Comparison of ENCODE assay signal across 1 cellular context in the genomic region with DNA sequence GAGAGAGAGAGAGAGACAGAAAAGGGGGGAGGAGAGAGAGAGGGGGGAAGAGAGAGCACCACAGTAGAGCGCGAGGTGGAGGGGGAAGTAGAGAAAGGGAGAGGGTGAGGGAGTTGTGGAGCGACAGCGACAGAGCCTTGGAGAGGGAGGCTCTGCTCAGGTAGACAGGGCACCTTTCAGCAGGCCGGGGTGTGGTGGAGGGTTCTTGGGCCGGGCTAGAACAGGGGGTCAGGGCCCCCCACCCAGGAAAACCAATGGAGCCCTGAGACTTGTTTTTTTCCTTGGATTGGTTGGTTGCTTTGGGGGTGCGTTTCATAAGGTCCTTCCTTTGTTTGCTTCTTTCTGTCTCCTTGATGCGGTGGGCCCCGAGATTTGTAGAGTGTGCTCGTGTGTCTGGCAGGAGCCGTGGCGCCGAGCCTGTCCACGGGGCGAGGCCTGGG.
A peak's percentile ranks its signal among the peaks of the same experiment; 100 is the strongest.
TF ChIP-seq lines count a peak whose summit lies in the region.

No MANE protein-coding gene starts in this region.

TF ChIP-seq in H1, 55 proteins besides CTCF, POLR2A, EP300 and RAD21:
- TF ChIP-seq RBBP5 (IDR thresholded peaks at IDR 0.05; ENCODE audit: borderline replicate concordance, low read depth, low read length), result 0 out of 2 replicates have a peak, but pooled peaks have one; percentile 34
- TF ChIP-seq KDM4A (IDR thresholded peaks at IDR 0.05; ENCODE audit: low read depth, low read length, severe bottlenecking), result peak; percentile 8
- TF ChIP-seq EGR1 (IDR thresholded peaks at IDR 0.05; ENCODE audit: borderline replicate concordance, low read depth, low read length), result peak; percentile 76
- TF ChIP-seq SUZ12 (IDR thresholded peaks at IDR 0.05; ENCODE audit: low read length), result peak; percentile 46; the same call in 1 of the 2 replicates
- peak; percentile 27 for TF ChIP-seq RNF2 (IDR thresholded peaks at IDR 0.05; ENCODE audit: borderline replicate concordance, low read depth, low read length, missing control alignments, poor library complexity, severe bottlenecking)
- 0 out of 2 replicates have a peak, but pooled peaks have one; percentile 3 for TF ChIP-seq TCF12 (IDR thresholded peaks at IDR 0.05; ENCODE audit: low read depth, low read length)
- TF ChIP-seq CTBP2 (IDR thresholded peaks at IDR 0.05; ENCODE audit: borderline replicate concordance, insufficient read depth, insufficient read length, low read length), result peak; percentile 97
- TF ChIP-seq, protein P1, sequence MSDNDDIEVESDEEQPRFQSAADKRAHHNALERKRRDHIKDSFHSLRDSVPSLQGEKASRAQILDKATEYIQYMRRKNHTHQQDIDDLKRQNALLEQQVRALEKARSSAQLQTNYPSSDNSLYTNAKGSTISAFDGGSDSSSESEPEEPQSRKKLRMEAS (IDR thresholded peaks at IDR 0.05), result peak; percentile 34; the same call in 1 of the 2 replicates
- peak; percentile 22 for TF ChIP-seq ASH2L (IDR thresholded peaks at IDR 0.05; ENCODE audit: low read length)
TF ChIP-seq in H1: peak in this region for 9; not testable (repeated sequence) for 46.
